ENCODE assay signal across 1 cellular context in genomic region chr1:26910343-26911160, GRCh38.
TF ChIP-seq lines count a peak whose summit lies in the region.

No MANE protein-coding gene starts in this region.

TF ChIP-seq in K562, 482 proteins besides CTCF, POLR2A, EP300 and RAD21:
- no peak for TF ChIP-seq BRCA1 (IDR thresholded peaks at IDR 0.05)
- no peak for TF ChIP-seq BRCA1 (CRISPR knock-in tag; IDR thresholded peaks at IDR 0.05)
- no peak for TF ChIP-seq SNRNP70 (optimal IDR thresholded peaks at IDR 0.05; ENCODE audit: low read depth, low read length)
- no peak for TF ChIP-seq ZNF75A (CRISPR knock-in tag; IDR thresholded peaks at IDR 0.05)
- TF ChIP-seq ETV1 (tag; conservative IDR thresholded peaks at IDR 0.05; ENCODE audit: low read depth), result 0 out of 2 replicates have a peak, but pooled peaks have one; percentile 12
- no peak for TF ChIP-seq ZNF57 (CRISPR knock-in tag; IDR thresholded peaks at IDR 0.05)
- no peak for TF ChIP-seq PHTF2 (CRISPR knock-in tag; IDR thresholded peaks at IDR 0.05)
- TF ChIP-seq NR2C2 (CRISPR knock-in tag; IDR thresholded peaks at IDR 0.05), result no peak
- TF ChIP-seq NR2C2 (tag; IDR thresholded peaks at IDR 0.05), result peak; percentile 40; the same call in 1 of the 2 replicates
- TF ChIP-seq ZNF584 (CRISPR knock-in tag; IDR thresholded peaks at IDR 0.05; ENCODE audit: low read depth), result 0 out of 2 replicates have a peak, but pooled peaks have one; percentile 54
- 0 out of 2 replicates have a peak, but pooled peaks have one; percentile 23 for TF ChIP-seq NCOR1 (IDR thresholded peaks at IDR 0.05)
- peak; percentile 32; the same call in 1 of the 2 replicates for TF ChIP-seq ZNF583 (CRISPR knock-in tag; IDR thresholded peaks at IDR 0.05)
- no peak for TF ChIP-seq HDAC3 (IDR thresholded peaks at IDR 0.05; ENCODE audit: borderline replicate concordance, partially characterized antibody)
- peak; percentile 72 for TF ChIP-seq CEBPG (CRISPR knock-in tag; IDR thresholded peaks at IDR 0.05)
- TF ChIP-seq CEBPG (tag; conservative IDR thresholded peaks at IDR 0.05 in 1 of 2, IDR thresholded peaks at IDR 0.05 in 1 of 2), result peak; percentile 73 to 76
- no peak for TF ChIP-seq HDAC1 (IDR thresholded peaks at IDR 0.05)
- TF ChIP-seq CEBPB (tag; IDR thresholded peaks at IDR 0.05), result peak; percentile 88
- no peak for TF ChIP-seq ZBTB40 (IDR thresholded peaks at IDR 0.05)
- no peak for TF ChIP-seq ZBTB40 (CRISPR knock-in tag; IDR thresholded peaks at IDR 0.05)
- peak; percentile 24; the same call in 1 of the 2 replicates for TF ChIP-seq NFIC (IDR thresholded peaks at IDR 0.05)
- TF ChIP-seq SMARCE1 (IDR thresholded peaks at IDR 0.05), result no peak
- no peak for TF ChIP-seq BRD4 (IDR thresholded peaks at IDR 0.05)
- TF ChIP-seq FOXP1 (CRISPR knock-in tag; IDR thresholded peaks at IDR 0.05), result no peak
- TF ChIP-seq ATF7 (IDR thresholded peaks at IDR 0.05), result no peak
- peak; percentile 17; the same call in 1 of the 2 replicates for TF ChIP-seq HMBOX1 (IDR thresholded peaks at IDR 0.05)
- no peak for TF ChIP-seq NFATC3 (IDR thresholded peaks at IDR 0.05)
- TF ChIP-seq TCF3 (CRISPR knock-in tag; IDR thresholded peaks at IDR 0.05), result no peak
- peak; percentile 42; the same call in 1 of the 2 replicates for TF ChIP-seq FOXJ2 (tag; IDR thresholded peaks at IDR 0.05)
- TF ChIP-seq PHF21A (IDR thresholded peaks at IDR 0.05; ENCODE audit: borderline replicate concordance, low read depth), result no peak
- TF ChIP-seq PRDM10 (IDR thresholded peaks at IDR 0.05; ENCODE audit: partially characterized antibody), result peak; percentile 50
